In genomic region chr3:126179825-126180476, GRCh38 we compare ENCODE assay signal across 11 cellular contexts. TPM values are rescaled to one million over a fixed set of nuclear protein-coding genes. Genes with fewer than 3 reads are reported as not detected.
DNase-seq lines count a peak whose midpoint lies in the region; ATAC-seq and TF ChIP-seq lines count a peak whose summit lies in the region.
"Had no signal": no experiment of that assay in that cellular context is flagged by ENCODE, and none has a peak within 500 bp of the region (broad histone marks: within the 10 kb centered on the region; RNA-seq: fewer than 3 reads in every experiment).

No MANE protein-coding gene starts in this region.

- peaks cover 5 to 11% of the 10 kb centered on the region in 2 donors for H3K27me3 ChIP-seq in mucosa of rectum (ENCODE audit: control insufficient read depth in 2 of 2, insufficient read depth in 2 of 2, low read length in 2 of 2)

- peak overlapping the region; percentile 24 to 55 for H3K9ac ChIP-seq in mucosa of rectum (ENCODE audit: low read depth in 1 of 2, low read length in 2 of 2)

- H3K27ac ChIP-seq in mucosa of rectum (ENCODE audit: low read depth in 2 of 2, low read length in 2 of 2), result peak overlapping the region; percentile 2 to 20

- ATAC-seq in natural killer cell, result no peak
- ATAC-seq: effector memory CD8-positive, alpha-beta T cell; K562 had no signal

- H3K4me1 Mint-ChIP-seq in natural killer cell, result peaks cover 0 to 15% of the 10 kb centered on the region in 2 donors

- H3K27ac Mint-ChIP-seq in natural killer cell, result no peak overlapping the region
- H3K27ac Mint-ChIP-seq: effector memory CD8-positive, alpha-beta T cell had no signal

- no peak overlapping the region for H3K4me3 Mint-ChIP-seq in natural killer cell
- H3K4me3 Mint-ChIP-seq: effector memory CD8-positive, alpha-beta T cell had no signal

- no peaks in the 10 kb centered on the region for H3K36me3 ChIP-seq in mucosa of rectum (ENCODE audit: control insufficient read depth in 2 of 2, insufficient read depth in 2 of 2, low read length in 2 of 2)

- no peaks in the 10 kb centered on the region for H3K9me3 Mint-ChIP-seq in natural killer cell
- H3K9me3 Mint-ChIP-seq: effector memory CD8-positive, alpha-beta T cell had no signal

- H3K9me3 ChIP-seq in mucosa of rectum (ENCODE audit: control insufficient read depth in 2 of 2, low read length in 2 of 2), result peaks cover 0 to 2% of the 10 kb centered on the region in 2 donors

- intact Hi-C loops in natural killer cell (cut with micrococcal nuclease), result no loop called here

- no peaks in the 10 kb centered on the region for H3K36me3 Mint-ChIP-seq in natural killer cell

- peak overlapping the region; percentile 49 for H3K4me3 ChIP-seq in fibroblast of mammary gland (ENCODE audit: control insufficient read depth, low read depth, low read length)
- H3K4me3 ChIP-seq in mucosa of rectum (ENCODE audit: low read length in 2 of 2), result peak overlapping the region; percentile 22 to 67
- H3K4me3 ChIP-seq: K562 had no signal

- peak; percentile 58 for DNase-seq in DMS53 (lab: John Stamatoyannopoulos, UW)
- no peak for DNase-seq in DMS53 treated with DMSO at 0.1 percent for 48 hours (lab: John Stamatoyannopoulos, UW; ENCODE audit: unreplicated experiment)
- DNase-seq in fibroblast of mammary gland (ENCODE audit: low read depth), result no peak
- DNase-seq in ureter (ENCODE audit: low spot score), result peak; percentile 85
- no peak for DNase-seq in NCI-H510A treated with DMSO at 0.1 percent for 48 hours (lab: John Stamatoyannopoulos, UW)
- DNase-seq in NCI-H226, result no peak
- no peak for DNase-seq in natural killer cell
- DNase-seq: effector memory CD8-positive, alpha-beta T cell had no signal

- TF ChIP-seq CTCF in fibroblast of mammary gland (conservative IDR thresholded peaks at IDR 0.05; ENCODE audit: control insufficient read depth, insufficient read depth, low read depth, low read length), result no peak
- TF ChIP-seq CTCF in natural killer cell (IDR thresholded peaks at IDR 0.05), result no peak

- peaks cover 0 to 8% of the 10 kb centered on the region in 2 donors for H3K4me1 ChIP-seq in mucosa of rectum (ENCODE audit: control insufficient read depth in 2 of 2, insufficient read depth in 2 of 2, low read length in 2 of 2)

- H3K27me3 Mint-ChIP-seq in natural killer cell (ENCODE audit: low read depth in 2 of 2), result peaks cover 35 to 69% of the 10 kb centered on the region in 2 donors

RNA-seq across cellular contexts. Expression of gene ALDH1L1, which starts 0.4 kb away (rescaled TPM):
- total RNA-seq in ureter, result 129 TPM
- total RNA-seq in natural killer cell, result not detected
- total RNA-seq: A172 had no signal

Comparison
In these comparisons a context has a peak if more than half of its experiments do, and no peak if none do; other contexts are left out.
1. DNase-seq: peak in DMS53 (single experiment) and ureter (single experiment); none in DMS53 treated with DMSO at 0.1 percent for 48 hours (single experiment), fibroblast of mammary gland (single experiment), NCI-H510A treated with DMSO at 0.1 percent for 48 hours (single experiment), NCI-H226 (single experiment) and natural killer cell (single experiment).
2. RNA of gene ALDH1L1, which starts 0.4 kb away (total RNA-seq): 129 TPM in ureter (single experiment); not detected in natural killer cell; every median in the first group is over 100 times any median in the second.